ENCODE assay signal across 8 cellular contexts in the genomic region with DNA sequence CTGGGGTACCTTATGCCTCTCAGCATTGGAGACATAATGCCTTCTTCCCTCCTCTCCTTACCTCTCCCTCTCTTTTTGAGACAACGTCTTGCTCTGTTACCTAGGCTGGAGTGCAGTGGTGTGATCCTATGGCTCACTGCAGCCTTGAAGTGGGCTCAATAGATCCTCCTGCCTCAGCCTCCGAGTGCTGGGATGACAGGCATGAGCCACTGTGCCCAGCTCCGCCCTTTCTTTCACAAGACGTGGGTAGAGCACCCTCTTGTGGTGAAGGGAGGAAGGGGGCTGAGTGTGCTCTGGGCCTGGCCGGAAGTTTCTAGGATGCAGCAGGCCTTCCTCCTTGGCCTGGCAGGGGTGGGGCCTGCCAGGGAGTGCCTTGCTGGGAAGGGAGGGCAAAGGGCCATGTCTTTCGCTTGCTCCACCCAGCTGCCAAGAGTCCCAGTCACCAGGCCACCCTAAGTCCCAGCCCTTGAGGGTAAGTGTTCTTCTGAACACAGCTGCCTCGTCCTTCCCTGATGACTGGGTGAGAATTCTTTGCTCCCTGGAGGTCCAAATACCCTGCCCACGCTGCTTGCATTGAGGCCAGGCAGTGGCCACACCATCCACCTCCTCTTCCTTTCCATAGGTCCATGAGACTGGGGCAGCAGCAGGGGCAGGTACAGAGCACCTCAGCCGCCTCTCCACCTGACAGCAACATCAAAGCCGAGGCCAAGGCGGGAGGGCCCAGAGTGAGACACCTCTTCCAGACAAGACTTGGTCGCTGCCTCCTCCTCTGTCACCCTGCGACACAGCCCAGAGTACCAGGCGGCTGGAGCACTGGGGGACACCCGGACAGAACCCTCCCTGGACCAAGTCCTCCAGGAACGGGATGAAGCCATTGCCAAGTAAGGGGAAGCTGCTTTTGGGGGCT. TPM values are rescaled to one million over a fixed set of nuclear protein-coding genes. Genes with fewer than 3 reads are reported as not detected.
DNase-seq lines count a peak whose midpoint lies in the region; ATAC-seq and TF ChIP-seq lines count a peak whose summit lies in the region.

No MANE protein-coding gene starts in this region.

- peak; percentile 85 for TF ChIP-seq CTCF in GM10266 (IDR thresholded peaks at IDR 0.05; ENCODE audit: control insufficient read depth, insufficient read depth, low read depth, missing control alignments)
- TF ChIP-seq CTCF in activated B cell treated with CpG ODN at 0.5 μM for 24 hours (IDR thresholded peaks at IDR 0.05): no peak
- peak; percentile 70 to 98 for TF ChIP-seq CTCF in left lung (IDR thresholded peaks at IDR 0.05)

- intact Hi-C loops in activated B cell treated with CpG ODN at 0.5 μM for 24 hours (cut with micrococcal nuclease) (loop anchor here (1.0 to 5.0 kb wide), 6 partner anchors 10 to 128 kb away; a partner anchor contains a TSS), left lung (cut with DNase I) (no loop called here)

- peak overlapping the region; percentile 78 to 81 for H3K27ac ChIP-seq in left lung

- peaks cover 3% of the 10 kb centered on the region for H3K27me3 Mint-ChIP-seq in activated B cell treated with CpG ODN at 0.5 μM for 24 hours
- H3K27me3 Mint-ChIP-seq in central memory CD8-positive, alpha-beta T cell: no peaks in the 10 kb centered on the region

- ATAC-seq in HG03095 (IDR thresholded peaks at IDR 0.05; ENCODE audit: unreplicated experiment): peak; percentile 43
- ATAC-seq in activated B cell treated with CpG ODN at 0.5 μM for 24 hours (ENCODE audit: low read depth): peak; percentile 29
- ATAC-seq in central memory CD8-positive, alpha-beta T cell (replicated peaks; ENCODE audit: extremely low read depth, poor library complexity, severe bottlenecking): peak; percentile 38
- ATAC-seq in left lung: peak; percentile 82
- ATAC-seq in GM21367 (IDR thresholded peaks at IDR 0.05; ENCODE audit: unreplicated experiment): no peak

- H3K9me3 ChIP-seq in left lung: no peaks in the 10 kb centered on the region

- POLR2A ChIA-PET in activated B cell treated with CpG ODN at 0.5 μM for 24 hours (lab: Charles Lee): no interaction called here

- H3K4me1 ChIP-seq in left lung: peaks cover 12 to 46% of the 10 kb centered on the region in 2 donors

- peaks cover 12% of the 10 kb centered on the region for H3K4me1 Mint-ChIP-seq in activated B cell treated with CpG ODN at 0.5 μM for 24 hours
- H3K4me1 Mint-ChIP-seq in central memory CD8-positive, alpha-beta T cell: peaks cover 20% of the 10 kb centered on the region

- H3K27me3 ChIP-seq in left lung: no peaks in the 10 kb centered on the region

- CTCF ChIA-PET in activated B cell treated with CpG ODN at 0.5 μM for 24 hours (lab: Charles Lee): interaction anchor here (0.8 to 3.9 kb wide), 4 partner anchors 10 to 128 kb away, joined by 3 to 29 read pairs (median 4); no protein-coding TSS in a partner anchor

- DNase-seq in GM10266 (ENCODE audit: extremely low spot score) (peak; percentile 70), NCI-H345 (lab: John Stamatoyannopoulos, UW) (peak; percentile 89), activated B cell treated with CpG ODN at 0.5 μM for 24 hours (peak; percentile 49), left lung (peak; percentile 92 to 94)
- peak; percentile 61 to 68 for DNase-seq in central memory CD8-positive, alpha-beta T cell (ENCODE audit: low spot score in 2 of 2)
- peak; percentile 72 to 83 (median 72) for DNase-seq in stimulated activated CD4-positive, alpha-beta T cell treated with anti-CD3 and anti-CD28 coated beads, TNF-alpha, amount 100 ng/mL, for 48 hours (ENCODE audit: low read depth in 3 of 3)

- H3K9me3 Mint-ChIP-seq in activated B cell treated with CpG ODN at 0.5 μM for 24 hours: no peaks in the 10 kb centered on the region
- no peaks in the 10 kb centered on the region for H3K9me3 Mint-ChIP-seq in central memory CD8-positive, alpha-beta T cell

- H3K36me3 Mint-ChIP-seq in activated B cell treated with CpG ODN at 0.5 μM for 24 hours (ENCODE audit: low read depth): peaks cover 5% of the 10 kb centered on the region
- peaks cover 13% of the 10 kb centered on the region for H3K36me3 Mint-ChIP-seq in central memory CD8-positive, alpha-beta T cell (ENCODE audit: insufficient read depth)

- peaks cover 0 to 18% of the 10 kb centered on the region in 2 donors for H3K36me3 ChIP-seq in left lung

- no peak overlapping the region for H3K4me3 ChIP-seq in left lung

- H3K27ac Mint-ChIP-seq in activated B cell treated with CpG ODN at 0.5 μM for 24 hours: peak overlapping the region; percentile 50
- peak overlapping the region; percentile 7 for H3K27ac Mint-ChIP-seq in central memory CD8-positive, alpha-beta T cell (ENCODE audit: low read depth)

- no peak overlapping the region for H3K4me3 Mint-ChIP-seq in activated B cell treated with CpG ODN at 0.5 μM for 24 hours
- H3K4me3 Mint-ChIP-seq in central memory CD8-positive, alpha-beta T cell: no peak overlapping the region

RNA-seq across cellular contexts. Expression of a gene that starts 3.7 kb away (rescaled TPM):
- total RNA-seq in activated B cell treated with CpG ODN at 0.5 μM for 24 hours (12.1 and 15.9 TPM in 2 replicates), left lung (10 to 100 TPM; 35.6 to 36.3 TPM)

RNA-seq across cellular contexts. Expression of a gene that starts 15.4 kb away (rescaled TPM):
- 1.8 and 2.1 TPM in 2 replicates for total RNA-seq in activated B cell treated with CpG ODN at 0.5 μM for 24 hours
- 1 to 10 TPM; 5.4 to 6.9 TPM for total RNA-seq in left lung

RNA-seq across cellular contexts. Expression of a gene that starts 35.2 kb away (rescaled TPM):
- total RNA-seq in activated B cell treated with CpG ODN at 0.5 μM for 24 hours: not detected in 2 replicates
- total RNA-seq in left lung: 10 to 100 TPM; 23.8 to 35.9 TPM

RNA-seq across cellular contexts. Expression of a gene that starts 51.5 kb away (rescaled TPM):
- 69.0 and 74.8 TPM in 2 replicates for total RNA-seq in activated B cell treated with CpG ODN at 0.5 μM for 24 hours
- 10 to 100 TPM; 44.6 to 66.3 TPM for total RNA-seq in left lung

RNA-seq across cellular contexts. Expression of a gene that starts 51.6 kb away (rescaled TPM):
- total RNA-seq in activated B cell treated with CpG ODN at 0.5 μM for 24 hours (13.7 and 14.2 TPM in 2 replicates), left lung (10 to 100 TPM; 10.3 to 10.4 TPM)

Comparison
In these comparisons a context has a peak if more than half of its experiments do, and no peak if none do; other contexts are left out.
1. RNA of a gene that starts 35.2 kb away (total RNA-seq): 23.8 to 35.9 TPM in left lung; not detected in activated B cell treated with CpG ODN at 0.5 μM for 24 hours; every median in the first group is over 10 times any median in the second.
2. Peak in every context shown above with its lines, with median percentiles within 50 percentile points of each other: DNase-seq.